Comparison of ENCODE assay signal across 1 cellular context in genomic region chr10:59791602-59792001, GRCh38.
TF ChIP-seq lines count a peak whose summit lies in the region.

No MANE protein-coding gene starts in this region.

TF ChIP-seq in IMR-90, 13 proteins besides CTCF, POLR2A, EP300 and RAD21:
- no peak for TF ChIP-seq CHD1 (IDR thresholded peaks at IDR 0.05; ENCODE audit: low read depth, low read length)
- TF ChIP-seq, protein P1, sequence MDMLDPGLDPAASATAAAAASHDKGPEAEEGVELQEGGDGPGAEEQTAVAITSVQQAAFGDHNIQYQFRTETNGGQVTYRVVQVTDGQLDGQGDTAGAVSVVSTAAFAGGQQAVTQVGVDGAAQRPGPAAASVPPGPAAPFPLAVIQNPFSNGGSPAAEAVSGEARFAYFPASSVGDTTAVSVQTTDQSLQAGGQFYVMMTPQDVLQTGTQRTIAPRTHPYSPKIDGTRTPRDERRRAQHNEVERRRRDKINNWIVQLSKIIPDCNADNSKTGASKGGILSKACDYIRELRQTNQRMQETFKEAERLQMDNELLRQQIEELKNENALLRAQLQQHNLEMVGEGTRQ (IDR thresholded peaks at IDR 0.05; ENCODE audit: low read depth, low read length) = no peak
- no peak for TF ChIP-seq MAFK (IDR thresholded peaks at IDR 0.05; ENCODE audit: low read depth, low read length)
- TF ChIP-seq BHLHE40 (IDR thresholded peaks at IDR 0.05; ENCODE audit: low read depth, low read length) = no peak
- no peak for TF ChIP-seq RFX5 (IDR thresholded peaks at IDR 0.05; ENCODE audit: low read depth, low read length)
- no peak for TF ChIP-seq MAZ (IDR thresholded peaks at IDR 0.05; ENCODE audit: borderline replicate concordance, low read depth, low read length)
- TF ChIP-seq MXI1 (IDR thresholded peaks at IDR 0.05; ENCODE audit: borderline replicate concordance, low read depth, low read length) = no peak
- TF ChIP-seq NFE2L2 (IDR thresholded peaks at IDR 0.05; ENCODE audit: low read depth, low read length) = no peak
- TF ChIP-seq RCOR1 (IDR thresholded peaks at IDR 0.05; ENCODE audit: insufficient replicate concordance, low read length) = no peak
- TF ChIP-seq, protein P2, sequence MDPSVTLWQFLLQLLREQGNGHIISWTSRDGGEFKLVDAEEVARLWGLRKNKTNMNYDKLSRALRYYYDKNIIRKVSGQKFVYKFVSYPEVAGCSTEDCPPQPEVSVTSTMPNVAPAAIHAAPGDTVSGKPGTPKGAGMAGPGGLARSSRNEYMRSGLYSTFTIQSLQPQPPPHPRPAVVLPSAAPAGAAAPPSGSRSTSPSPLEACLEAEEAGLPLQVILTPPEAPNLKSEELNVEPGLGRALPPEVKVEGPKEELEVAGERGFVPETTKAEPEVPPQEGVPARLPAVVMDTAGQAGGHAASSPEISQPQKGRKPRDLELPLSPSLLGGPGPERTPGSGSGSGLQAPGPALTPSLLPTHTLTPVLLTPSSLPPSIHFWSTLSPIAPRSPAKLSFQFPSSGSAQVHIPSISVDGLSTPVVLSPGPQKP (IDR thresholded peaks at IDR 0.05; ENCODE audit: borderline replicate concordance, low read depth, low read length) = no peak
- no peak for TF ChIP-seq SMC3 (IDR thresholded peaks at IDR 0.05; ENCODE audit: low read depth, low read length)
- TF ChIP-seq CEBPB (IDR thresholded peaks at IDR 0.05; ENCODE audit: low read depth, low read length) = no peak
- no peak for TF ChIP-seq FOS (IDR thresholded peaks at IDR 0.05; ENCODE audit: low read depth, low read length)
